9 cellular contexts compared by ENCODE assay signal in genomic region chr19:15469513-15470297, GRCh38. TPM values are rescaled to one million over a fixed set of nuclear protein-coding genes. Genes with fewer than 3 reads are reported as not detected.
DNase-seq lines count a peak whose midpoint lies in the region; ATAC-seq, FAIRE-seq and TF ChIP-seq lines count a peak whose summit lies in the region.
"Had no signal": no experiment of that assay in that cellular context is flagged by ENCODE, and none has a peak within 500 bp of the region (broad histone marks: within the 10 kb centered on the region; RNA-seq: fewer than 3 reads in every experiment).

No MANE protein-coding gene starts in this region.

- ATAC-seq in effector memory CD8-positive, alpha-beta T cell (replicated peaks), result peak; percentile 58
- ATAC-seq: Panc1 had no signal

- peak overlapping the region; percentile 87 to 96 for H3K27ac Mint-ChIP-seq in effector memory CD8-positive, alpha-beta T cell
- no peak overlapping the region for H3K27ac Mint-ChIP-seq in endothelial cell (ENCODE audit: unreplicated experiment)

- TF ChIP-seq POLR2A in H54 (IDR thresholded peaks at IDR 0.05; ENCODE audit: low read depth, low read length), result no peak

- DNase-seq in GM03348 (ENCODE audit: low spot score), result peak; percentile 46
- DNase-seq in RPMI8226, result peak; percentile 78
- no peak for DNase-seq in effector memory CD8-positive, alpha-beta T cell
- no peak for DNase-seq in SKM-1 treated with dmso at 0.1 percent for 144 hours (lab: John Stamatoyannopoulos, UW; ENCODE audit: unreplicated experiment)
- no peak for DNase-seq in stimulated activated CD8-positive, alpha-beta memory T cell treated with anti-CD3 and anti-CD28 coated beads, Interleukin-4, amount 100 ng/mL, for 48 hours
- no peak for DNase-seq in H54 (ENCODE audit: insufficient read length, low spot score)
- no peak for DNase-seq in endothelial cell (ENCODE audit: low spot score)

- no peak overlapping the region for H3K9ac ChIP-seq in parathyroid adenoma

- H3K27me3 Mint-ChIP-seq in effector memory CD8-positive, alpha-beta T cell, result no peaks in the 10 kb centered on the region
- H3K27me3 Mint-ChIP-seq in endothelial cell (ENCODE audit: unreplicated experiment), result peaks cover 15% of the 10 kb centered on the region

- no peaks in the 10 kb centered on the region for H3K9me3 ChIP-seq in parathyroid adenoma (ENCODE audit: control insufficient read depth, low read length)

- no peaks in the 10 kb centered on the region for H3K79me2 ChIP-seq in parathyroid adenoma

- H3K27me3 ChIP-seq in parathyroid adenoma (ENCODE audit: control insufficient read depth, insufficient read depth, low read length), result no peaks in the 10 kb centered on the region

- FAIRE-seq in H54 (lab: Jason Lieb, UNC), result no peak

- H3K27ac ChIP-seq in parathyroid adenoma, result no peak overlapping the region

- no peaks in the 10 kb centered on the region for H3K4me1 ChIP-seq in parathyroid adenoma

- peak overlapping the region; percentile 84 to 86 for H3K4me3 Mint-ChIP-seq in effector memory CD8-positive, alpha-beta T cell
- no peak overlapping the region for H3K4me3 Mint-ChIP-seq in endothelial cell (ENCODE audit: unreplicated experiment)

- H3K36me3 Mint-ChIP-seq in effector memory CD8-positive, alpha-beta T cell (ENCODE audit: insufficient read depth), result peaks cover 13% of the 10 kb centered on the region
- peaks cover 7% of the 10 kb centered on the region for H3K36me3 Mint-ChIP-seq in endothelial cell (ENCODE audit: low read depth, unreplicated experiment)

- TF ChIP-seq CTCF in parathyroid adenoma (IDR thresholded peaks at IDR 0.05), result no peak
- no peak for TF ChIP-seq CTCF in endothelial cell (IDR thresholded peaks at IDR 0.05; ENCODE audit: unreplicated experiment)

- H3K4me1 Mint-ChIP-seq in effector memory CD8-positive, alpha-beta T cell (ENCODE audit: low read depth in 2 of 2), result peaks cover 32 to 39% of the 10 kb centered on the region in 2 donors
- H3K4me1 Mint-ChIP-seq in endothelial cell (ENCODE audit: unreplicated experiment), result peaks cover 5% of the 10 kb centered on the region

- no peak overlapping the region for H3K4me2 ChIP-seq in parathyroid adenoma (ENCODE audit: low read length)

- H3K4me3 ChIP-seq in parathyroid adenoma (ENCODE audit: low read depth, low read length), result no peak overlapping the region

- H3K36me3 ChIP-seq in parathyroid adenoma (ENCODE audit: control insufficient read depth, insufficient read depth, low read length), result no peaks in the 10 kb centered on the region

- peak overlapping the region; percentile 42 for H2AFZ ChIP-seq in parathyroid adenoma

- H3K9me3 Mint-ChIP-seq in effector memory CD8-positive, alpha-beta T cell, result no peaks in the 10 kb centered on the region
- H3K9me3 Mint-ChIP-seq in endothelial cell (ENCODE audit: unreplicated experiment), result peaks cover 10% of the 10 kb centered on the region

RNA-seq across cellular contexts. Expression of gene RASAL3, which starts 5.4 kb away (rescaled TPM):
- 1.5 TPM for total RNA-seq in endothelial cell (ENCODE audit: unreplicated experiment)

RNA-seq across cellular contexts. Expression of gene PGLYRP2, which starts 9.6 kb away (rescaled TPM):
- total RNA-seq in endothelial cell (ENCODE audit: unreplicated experiment), result not detected

RNA-seq across cellular contexts. Expression of gene WIZ, which starts 19.9 kb away (rescaled TPM):
- total RNA-seq in endothelial cell (ENCODE audit: unreplicated experiment), result 79.0 TPM

RNA-seq across cellular contexts. Expression of gene CYP4F22, which starts 38.6 kb away (rescaled TPM):
- total RNA-seq in endothelial cell (ENCODE audit: unreplicated experiment), result not detected

RNA-seq across cellular contexts. Expression of gene AKAP8L, which starts 50.9 kb away (rescaled TPM):
- 160 TPM for total RNA-seq in endothelial cell (ENCODE audit: unreplicated experiment)

Comparison
In these comparisons a context has a peak if more than half of its experiments do, and no peak if none do; other contexts are left out.
1. DNase-seq: peak in GM03348 (single experiment) and RPMI8226 (single experiment); none in effector memory CD8-positive, alpha-beta T cell (0 of 3), SKM-1 treated with dmso at 0.1 percent for 144 hours (single experiment), stimulated activated CD8-positive, alpha-beta memory T cell treated with anti-CD3 and anti-CD28 coated beads, Interleukin-4, amount 100 ng/mL, for 48 hours (single experiment), H54 (single experiment) and endothelial cell (single experiment).